In genomic region chr4:76584235-76585152, GRCh38 we compare ENCODE assay signal across 14 cellular contexts.
DNase-seq lines count a peak whose midpoint lies in the region; ATAC-seq and TF ChIP-seq lines count a peak whose summit lies in the region.
"Had no signal": no experiment of that assay in that cellular context is flagged by ENCODE, and none has a peak within 500 bp of the region (broad histone marks: within the 10 kb centered on the region; RNA-seq: fewer than 3 reads in every experiment).

No MANE protein-coding gene starts in this region.

- POLR2A ChIA-PET in MCF 10A (lab: Yijun Ruan, JAX), result interaction anchor here (0.6 kb wide), 1 partner anchor 37 kb away, joined by 3 read pairs; no protein-coding TSS in a partner anchor
- POLR2A ChIA-PET in activated CD4-positive, alpha-beta memory T cell treated with anti-CD3 and anti-CD28 coated beads, Interleukin-2, amount 10 ng/mL, durations not matched to agents 7 days and 5 days (lab: Charles Lee), result no interaction called here

- H3K9me3 Mint-ChIP-seq in MCF 10A (ENCODE audit: unreplicated experiment) (no peaks in the 10 kb centered on the region), endodermal cell (no peaks in the 10 kb centered on the region), neural crest cell (no peaks in the 10 kb centered on the region)
- H3K9me3 Mint-ChIP-seq in activated CD4-positive, alpha-beta memory T cell treated with anti-CD3 and anti-CD28 coated beads, Interleukin-2, amount 10 ng/mL, durations not matched to agents 7 days and 5 days, result no peaks in the 10 kb centered on the region
- H3K9me3 Mint-ChIP-seq: CD8-positive, alpha-beta memory T cell had no signal

- H3K9ac ChIP-seq in endodermal cell (ENCODE audit: extremely low read depth, low read length, poor library complexity, severe bottlenecking), result no peak overlapping the region

- H3K4me3 ChIP-seq in breast epithelium (no peak overlapping the region), endodermal cell (ENCODE audit: low read length) (no peak overlapping the region)
- H3K4me3 ChIP-seq: mucosa of descending colon had no signal

- H3K27me3 ChIP-seq in breast epithelium (no peaks in the 10 kb centered on the region), endodermal cell (ENCODE audit: control insufficient read depth, insufficient read depth, low read length, poor library complexity, severe bottlenecking) (no peaks in the 10 kb centered on the region)

- no peaks in the 10 kb centered on the region for H3K36me3 Mint-ChIP-seq in MCF 10A (ENCODE audit: insufficient read depth, unreplicated experiment)
- H3K36me3 Mint-ChIP-seq in endodermal cell (ENCODE audit: low read depth), result no peaks in the 10 kb centered on the region
- H3K36me3 Mint-ChIP-seq in neural crest cell (ENCODE audit: low read depth), result no peaks in the 10 kb centered on the region
- no peaks in the 10 kb centered on the region for H3K36me3 Mint-ChIP-seq in activated CD4-positive, alpha-beta memory T cell treated with anti-CD3 and anti-CD28 coated beads, Interleukin-2, amount 10 ng/mL, durations not matched to agents 7 days and 5 days (ENCODE audit: low read depth)
- H3K36me3 Mint-ChIP-seq: CD8-positive, alpha-beta memory T cell had no signal

- H3K27ac Mint-ChIP-seq in MCF 10A (ENCODE audit: low read depth, unreplicated experiment) (peak overlapping the region; percentile 70), endodermal cell (no peak overlapping the region), neural crest cell (ENCODE audit: unreplicated experiment) (no peak overlapping the region)
- no peak overlapping the region for H3K27ac Mint-ChIP-seq in activated CD4-positive, alpha-beta memory T cell treated with anti-CD3 and anti-CD28 coated beads, Interleukin-2, amount 10 ng/mL, durations not matched to agents 7 days and 5 days

- H3K4me1 Mint-ChIP-seq in MCF 10A (ENCODE audit: insufficient read depth, unreplicated experiment) (peaks cover 15% of the 10 kb centered on the region), endodermal cell (peaks cover 40% of the 10 kb centered on the region), neural crest cell (peaks cover 57% of the 10 kb centered on the region)
- no peaks in the 10 kb centered on the region for H3K4me1 Mint-ChIP-seq in activated CD4-positive, alpha-beta memory T cell treated with anti-CD3 and anti-CD28 coated beads, Interleukin-2, amount 10 ng/mL, durations not matched to agents 7 days and 5 days

- no peak for TF ChIP-seq CTCF in MCF 10A (IDR thresholded peaks at IDR 0.05; ENCODE audit: unreplicated experiment)
- TF ChIP-seq CTCF in breast epithelium (IDR thresholded peaks at IDR 0.05), result no peak
- TF ChIP-seq CTCF in endodermal cell (conservative IDR thresholded peaks at IDR 0.05), result no peak
- no peak for TF ChIP-seq CTCF in neural crest cell (conservative IDR thresholded peaks at IDR 0.05)

- H3K36me3 ChIP-seq in breast epithelium, result no peaks in the 10 kb centered on the region
- H3K36me3 ChIP-seq in endodermal cell (ENCODE audit: control insufficient read depth, insufficient read depth, low read length), result no peaks in the 10 kb centered on the region

- no peak for ATAC-seq in GM18868 (IDR thresholded peaks at IDR 0.05; ENCODE audit: unreplicated experiment)
- ATAC-seq: mucosa of descending colon had no signal

- intact Hi-C loops in MCF 10A (cut with micrococcal nuclease) (loop anchor here (5.0 kb wide), 1 partner anchor 38 kb away; no protein-coding TSS in a partner anchor), breast epithelium (cut with DNase I; ENCODE audit: low total_unique reads) (no loop called here)

- H3K27me3 Mint-ChIP-seq in MCF 10A (ENCODE audit: insufficient read depth, unreplicated experiment) (no peaks in the 10 kb centered on the region), endodermal cell (ENCODE audit: insufficient read depth) (peaks cover 3% of the 10 kb centered on the region), neural crest cell (ENCODE audit: low read depth) (no peaks in the 10 kb centered on the region)
- H3K27me3 Mint-ChIP-seq in activated CD4-positive, alpha-beta memory T cell treated with anti-CD3 and anti-CD28 coated beads, Interleukin-2, amount 10 ng/mL, durations not matched to agents 7 days and 5 days, result peaks cover 63% of the 10 kb centered on the region

- H3K9me3 ChIP-seq in breast epithelium (no peaks in the 10 kb centered on the region), endodermal cell (ENCODE audit: control insufficient read depth, low read length) (no peaks in the 10 kb centered on the region)
- H3K9me3 ChIP-seq: mucosa of descending colon had no signal

- 78 to 88% methylated on average over 6 to 9 of the region's 9 CpGs for WGBS in endodermal cell (ENCODE audit: insufficient coverage in 1 of 2, insufficient read length in 1 of 2), 2 experiments

- no peaks in the 10 kb centered on the region for H3K4me1 ChIP-seq in breast epithelium
- H3K4me1 ChIP-seq in endodermal cell (ENCODE audit: control insufficient read depth, insufficient read depth, low read length), result peaks cover 12% of the 10 kb centered on the region

- BruUV-seq in MCF 10A (replicated peaks; lab: Mats Ljungman, UMichigan), result no TSS peak

- TF ChIP-seq POLR2A in breast epithelium (IDR thresholded peaks at IDR 0.05), result no peak

- H3K27ac ChIP-seq in breast epithelium, result peak overlapping the region in 1 of 2 donors; percentile 24
- peak overlapping the region; percentile 97 for H3K27ac ChIP-seq in endodermal cell (ENCODE audit: low read depth, low read length)

- no peak for DNase-seq in MCF 10A (ENCODE audit: unreplicated experiment)
- DNase-seq in breast epithelium (ENCODE audit: low spot score in 2 of 2), result no peak
- DNase-seq in endodermal cell, result no peak
- DNase-seq in neural crest cell (ENCODE audit: low read depth, low spot score), result no peak
- DNase-seq in DMS114 treated with DMSO at 0.1 percent for 48 hours (lab: John Stamatoyannopoulos, UW; ENCODE audit: unreplicated experiment), result no peak
- DNase-seq in RKO (ENCODE audit: low spot score), result no peak
- no peak for DNase-seq in activated CD4-positive, alpha-beta memory T cell treated with anti-CD3 and anti-CD28 coated beads, Interleukin-2, amount 10 ng/mL, durations not matched to agents 7 days and 5 days
- DNase-seq: activated CD8-positive, alpha-beta memory T cell treated with anti-CD3 and anti-CD28 coated beads for 24 hours; activated effector memory CD4-positive, alpha-beta T cell treated with Interleukin-2 at 50 U/mL for 16 hours; CD8-positive, alpha-beta memory T cell; effector CD4-positive, alpha-beta T cell; GF-D8; mucosa of descending colon had no signal

- H3K4me3 Mint-ChIP-seq in MCF 10A (ENCODE audit: unreplicated experiment) (no peak overlapping the region), endodermal cell (no peak overlapping the region), neural crest cell (peak overlapping the region; percentile 12)
- H3K4me3 Mint-ChIP-seq in activated CD4-positive, alpha-beta memory T cell treated with anti-CD3 and anti-CD28 coated beads, Interleukin-2, amount 10 ng/mL, durations not matched to agents 7 days and 5 days, result no peak overlapping the region

- CTCF ChIA-PET in MCF 10A (lab: Yijun Ruan, JAX), result interaction anchor here (0.6 to 0.7 kb wide), 2 partner anchors 129 to 1116 kb away, joined by 3 read pairs; no protein-coding TSS in a partner anchor
- CTCF ChIA-PET in activated CD4-positive, alpha-beta memory T cell treated with anti-CD3 and anti-CD28 coated beads, Interleukin-2, amount 10 ng/mL, durations not matched to agents 7 days and 5 days (lab: Charles Lee), result no interaction called here
